ENCODE assay signal across 7 cellular contexts in the genomic region with DNA sequence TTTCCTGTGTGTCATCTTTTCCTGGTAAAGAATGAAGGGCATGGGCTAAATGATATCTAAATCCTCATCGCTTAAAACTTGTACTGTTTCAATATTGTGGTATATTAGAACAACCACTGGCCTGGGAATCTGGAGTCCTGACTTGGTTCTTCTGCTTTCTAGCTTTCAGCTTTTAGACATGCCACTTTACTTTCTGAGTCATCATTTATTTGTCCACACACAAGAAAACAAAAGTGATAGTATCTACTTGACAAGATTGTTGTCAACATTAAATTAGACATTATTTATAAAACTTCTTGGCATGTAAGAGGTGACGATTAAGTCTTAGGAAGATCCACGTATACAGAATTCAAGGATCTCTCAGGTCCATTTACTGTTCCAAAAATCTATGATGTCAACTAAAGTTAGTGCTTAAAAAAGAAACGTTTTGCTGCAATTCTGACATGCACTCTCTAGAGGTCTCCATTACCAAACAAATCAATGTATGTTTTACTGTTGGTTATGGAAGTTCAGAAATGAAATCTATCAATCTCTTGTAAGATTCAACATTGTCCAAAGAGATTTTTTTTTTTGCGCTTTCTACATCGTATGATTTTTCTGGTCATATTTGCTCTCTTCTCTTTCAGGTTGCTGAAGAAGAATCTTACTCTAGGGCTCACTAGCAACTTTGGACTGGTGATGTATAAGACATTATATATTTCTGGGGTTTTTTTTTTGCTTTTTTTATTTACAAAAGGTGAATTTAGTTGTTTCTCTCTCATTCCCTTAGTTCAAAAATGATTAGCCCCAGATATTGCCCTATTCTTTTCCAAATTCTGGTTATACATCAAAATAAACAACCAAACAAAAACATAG. TPM values are rescaled to one million over a fixed set of nuclear protein-coding genes. Genes with fewer than 3 reads are reported as not detected.
DNase-seq lines count a peak whose midpoint lies in the region; ATAC-seq and TF ChIP-seq lines count a peak whose summit lies in the region.

No MANE protein-coding gene starts in this region.

- no peak for TF ChIP-seq POLR2A in upper lobe of left lung (IDR thresholded peaks at IDR 0.05)

- H3K9me3 Mint-ChIP-seq in stimulated activated naive B cell treated with anti-CD40 and anti-IgM and Interleukin-4, amounts not matched to agents 10 μg/mL and 1 μg/mL and 100 μg/mL, for 72 hours: no peaks in the 10 kb centered on the region

- peaks cover 4 to 25% of the 10 kb centered on the region in 2 donors for H3K27me3 Mint-ChIP-seq in stimulated activated naive B cell treated with anti-CD40 and anti-IgM and Interleukin-4, amounts not matched to agents 10 μg/mL and 1 μg/mL and 100 μg/mL, for 72 hours

- WGBS in upper lobe of left lung, 2 donors: 58 to 59% methylated on average over 6 of the region's 6 CpGs

- TF ChIP-seq CTCF in GM12872 (IDR thresholded peaks at IDR 0.05; ENCODE audit: insufficient read depth, low read depth, low read length) (peak; percentile 43; the same call in 2 of the 3 replicates), brain microvascular endothelial cell (IDR thresholded peaks at IDR 0.05; ENCODE audit: low read depth, low read length, missing control alignments) (peak; percentile 25), upper lobe of left lung (IDR thresholded peaks at IDR 0.05) (no peak)

- DNase-seq in NCI-H1436 (lab: John Stamatoyannopoulos, UW) (peak; percentile 31), brain microvascular endothelial cell (no peak), pons (ENCODE audit: low spot score) (peak; percentile 44), upper lobe of left lung (no peak), HPDE6-E6E7 (ENCODE audit: extremely low spot score) (no peak)
- no peak for DNase-seq in stimulated activated naive B cell treated with anti-CD40 and anti-IgM and Interleukin-4, amounts not matched to agents 10 μg/mL and 1 μg/mL and 100 μg/mL, for 72 hours

- no peaks in the 10 kb centered on the region for H3K36me3 Mint-ChIP-seq in stimulated activated naive B cell treated with anti-CD40 and anti-IgM and Interleukin-4, amounts not matched to agents 10 μg/mL and 1 μg/mL and 100 μg/mL, for 72 hours

- no peaks in the 10 kb centered on the region for H3K27me3 ChIP-seq in brain microvascular endothelial cell (replicated peaks)
- no peaks in the 10 kb centered on the region for H3K27me3 ChIP-seq in upper lobe of left lung

- no peak for TF ChIP-seq EP300 in upper lobe of left lung (IDR thresholded peaks at IDR 0.05)

- in situ Hi-C loops in brain microvascular endothelial cell (cut with HindIII; ENCODE audit: low pct_ligation_motif_present, low sequenced_read_pairs): no loop called here

- H3K4me1 ChIP-seq in upper lobe of left lung: no peaks in the 10 kb centered on the region

- no peak for ATAC-seq in upper lobe of left lung (ENCODE audit: low FRiP score in 2 of 2)
- no peak for ATAC-seq in stimulated activated naive B cell treated with anti-CD40 and anti-IgM and Interleukin-4, amounts not matched to agents 10 μg/mL and 1 μg/mL and 100 μg/mL, for 72 hours (replicated peaks)

- H3K27ac Mint-ChIP-seq in stimulated activated naive B cell treated with anti-CD40 and anti-IgM and Interleukin-4, amounts not matched to agents 10 μg/mL and 1 μg/mL and 100 μg/mL, for 72 hours: no peak overlapping the region

- H3K36me3 ChIP-seq in brain microvascular endothelial cell (replicated peaks) (no peaks in the 10 kb centered on the region), upper lobe of left lung (no peaks in the 10 kb centered on the region)

- H3K4me1 Mint-ChIP-seq in stimulated activated naive B cell treated with anti-CD40 and anti-IgM and Interleukin-4, amounts not matched to agents 10 μg/mL and 1 μg/mL and 100 μg/mL, for 72 hours: peaks cover 2 to 13% of the 10 kb centered on the region in 2 donors

- H3K9me3 ChIP-seq in upper lobe of left lung: no peaks in the 10 kb centered on the region

- no peak overlapping the region for H3K4me3 ChIP-seq in brain microvascular endothelial cell (ENCODE audit: low read depth, low read length)
- H3K4me3 ChIP-seq in upper lobe of left lung: no peak overlapping the region

- H3K27ac ChIP-seq in brain microvascular endothelial cell: no peak overlapping the region
- H3K27ac ChIP-seq in upper lobe of left lung: no peak overlapping the region

- no peak overlapping the region for H3K4me3 Mint-ChIP-seq in stimulated activated naive B cell treated with anti-CD40 and anti-IgM and Interleukin-4, amounts not matched to agents 10 μg/mL and 1 μg/mL and 100 μg/mL, for 72 hours

RNA-seq across cellular contexts. Expression of gene DYNC1I1, which starts 53.6 kb away (rescaled TPM):
- total RNA-seq in upper lobe of left lung: 1 to 10 TPM in 4 of 6 donors, under 1 TPM in 1, not detected in 1; 0.46 to 3.1 (median 1.7) TPM

Comparison
In these comparisons a context has a peak if more than half of its experiments do, and no peak if none do; other contexts are left out.
1. CTCF ChIP-seq: peak in GM12872 (single experiment) and brain microvascular endothelial cell (single experiment); none in upper lobe of left lung (0 of 6).
2. DNase-seq: peak in NCI-H1436 (single experiment) and pons (single experiment); none in brain microvascular endothelial cell (single experiment), upper lobe of left lung (0 of 2), stimulated activated naive B cell treated with anti-CD40 and anti-IgM and Interleukin-4, amounts not matched to agents 10 μg/mL and 1 μg/mL and 100 μg/mL, for 72 hours (single experiment) and HPDE6-E6E7 (single experiment).